Comparison of ENCODE assay signal across 18 cellular contexts in genomic region chr13:48776396-48776795, GRCh38.
"Had no signal": no experiment of that assay in that cellular context is flagged by ENCODE, and none has a peak within 500 bp of the region (broad histone marks: within the 10 kb centered on the region; RNA-seq: fewer than 3 reads in every experiment).

No MANE protein-coding gene starts in this region.

- H3K4me1 Mint-ChIP-seq: activated B cell treated with CpG ODN at 0.5 μM for 24 hours; activated naive CD4-positive, alpha-beta T cell treated with anti-CD3 and anti-CD28 coated beads, Interleukin-2, amount 50 U/mL, for 24 hours; central memory CD8-positive, alpha-beta T cell; stimulated activated naive B cell treated with anti-CD40 and anti-IgM and Interleukin-4, amounts not matched to agents 10 μg/mL and 1 μg/mL and 100 μg/mL, for 72 hours had no signal

- H3K4me3 Mint-ChIP-seq: activated B cell treated with CpG ODN at 0.5 μM for 24 hours; activated CD8-positive, alpha-beta T cell treated with anti-CD3 and anti-CD28 coated beads for 36 hours; activated naive CD4-positive, alpha-beta T cell treated with anti-CD3 and anti-CD28 coated beads, Interleukin-2, amount 50 U/mL, for 24 hours; activated T-cell treated with anti-CD3 and anti-CD28 coated beads, Interleukin-2, amount 50 U/mL, for 4 hours; central memory CD8-positive, alpha-beta T cell; naive thymus-derived CD4-positive, alpha-beta T cell; stimulated activated naive B cell treated with anti-CD40 and anti-IgM and Interleukin-4, amounts not matched to agents 10 μg/mL and 1 μg/mL and 100 μg/mL, for 72 hours; T-helper 2 cell treated with Interferon-gamma antibody and Interleukin-4, amounts not matched to agents 5 μg/mL and 100 μg/mL, for 36 hours had no signal

- H3K4me1 ChIP-seq: parathyroid adenoma, tibial artery had no signal

- H3K27ac Mint-ChIP-seq: activated B cell treated with CpG ODN at 0.5 μM for 24 hours; activated CD8-positive, alpha-beta T cell treated with anti-CD3 and anti-CD28 coated beads for 36 hours; activated naive CD4-positive, alpha-beta T cell treated with anti-CD3 and anti-CD28 coated beads, Interleukin-2, amount 50 U/mL, for 24 hours; naive thymus-derived CD4-positive, alpha-beta T cell; stimulated activated naive B cell treated with anti-CD40 and anti-IgM and Interleukin-4, amounts not matched to agents 10 μg/mL and 1 μg/mL and 100 μg/mL, for 72 hours; T-helper 2 cell treated with Interferon-gamma antibody and Interleukin-4, amounts not matched to agents 5 μg/mL and 100 μg/mL, for 36 hours had no signal

- DNase-seq: activated B cell treated with CpG ODN at 0.5 μM for 24 hours; activated CD4-positive, alpha-beta T cell treated with anti-CD3 and anti-CD28 coated beads for 48 hours; activated CD8-positive, alpha-beta T cell treated with anti-CD3 and anti-CD28 coated beads for 36 hours; activated effector memory CD4-positive, alpha-beta T cell treated with Interleukin-2 at 50 U/mL for 16 hours; activated T-cell treated with anti-CD3 and anti-CD28 coated beads, Interleukin-2, amount 50 U/mL, for 4 hours; amygdala; effector CD8-positive, alpha-beta T cell; mucosa of descending colon; naive thymus-derived CD4-positive, alpha-beta T cell; stimulated activated CD4-positive, alpha-beta T cell treated with anti-CD3 and anti-CD28 coated beads, Interleukin-2, amount 100 ng/mL, for 48 hours; stimulated activated naive B cell treated with anti-CD40 and anti-IgM and Interleukin-4, amounts not matched to agents 10 μg/mL and 1 μg/mL and 100 μg/mL, for 72 hours; tibial artery had no signal

- H3K79me2 ChIP-seq: parathyroid adenoma had no signal

- H3K9ac ChIP-seq: parathyroid adenoma had no signal

- H3K36me3 Mint-ChIP-seq: activated naive CD4-positive, alpha-beta T cell treated with anti-CD3 and anti-CD28 coated beads, Interleukin-2, amount 50 U/mL, for 24 hours; stimulated activated naive B cell treated with anti-CD40 and anti-IgM and Interleukin-4, amounts not matched to agents 10 μg/mL and 1 μg/mL and 100 μg/mL, for 72 hours had no signal

- H3K27me3 ChIP-seq: brain microvascular endothelial cell, tibial artery had no signal

- H3K36me3 ChIP-seq: brain microvascular endothelial cell, tibial artery had no signal

- H3K27ac ChIP-seq: brain microvascular endothelial cell, parathyroid adenoma, tibial artery had no signal

- H2AFZ ChIP-seq: parathyroid adenoma had no signal

- H3K4me3 ChIP-seq: lung, mucosa of descending colon, tibial artery had no signal
